In the genomic region with DNA sequence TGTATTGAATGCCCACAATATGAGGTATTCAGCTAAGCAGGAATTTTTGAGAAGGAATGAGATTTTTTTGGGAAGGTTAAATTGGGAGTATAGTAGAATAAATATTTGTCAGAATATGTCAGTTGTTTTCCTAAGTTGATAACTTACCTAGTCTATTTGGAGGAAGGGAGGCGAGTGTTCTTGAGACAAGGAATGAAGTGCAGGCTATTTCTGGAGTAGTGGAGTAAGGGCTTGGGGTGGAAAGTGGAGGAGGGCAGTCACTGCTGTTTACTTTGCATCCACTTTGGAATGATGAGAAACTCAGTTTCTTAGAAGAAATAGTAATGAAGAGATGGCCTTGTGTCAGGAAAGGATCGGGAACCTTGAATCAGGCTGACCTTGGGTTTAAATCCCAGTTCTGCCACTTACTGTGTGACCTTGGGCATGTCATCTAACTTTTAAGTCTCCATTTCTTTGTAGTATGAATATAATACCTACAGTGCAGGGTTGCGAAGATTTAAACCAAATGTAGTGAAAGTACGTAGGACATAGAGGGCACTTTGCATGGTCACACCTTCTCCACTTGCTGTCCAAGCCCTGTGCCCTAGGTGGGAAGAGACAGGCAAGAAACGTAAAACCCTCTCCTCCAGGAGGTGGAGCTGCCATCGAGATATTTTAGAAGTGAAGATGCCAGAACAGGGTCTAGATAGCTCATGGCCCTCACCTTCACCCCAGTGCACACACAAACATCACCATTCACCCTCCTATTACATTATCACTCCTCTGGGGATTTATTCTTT, we compare ENCODE assay signal across 18 cellular contexts.
"Had no signal": no experiment of that assay in that cellular context is flagged by ENCODE, and none has a peak within 500 bp of the region (broad histone marks: within the 10 kb centered on the region; RNA-seq: fewer than 3 reads in every experiment).

No MANE protein-coding gene starts in this region.

- H3K4me1 Mint-ChIP-seq: activated naive CD4-positive, alpha-beta T cell treated with anti-CD3 and anti-CD28 coated beads, Interleukin-2, amount 50 U/mL, for 24 hours; central memory CD8-positive, alpha-beta T cell; naive B cell; stimulated activated naive B cell treated with anti-CD40 and anti-IgM and Interleukin-4, amounts not matched to agents 10 μg/mL and 1 μg/mL and 100 μg/mL, for 72 hours had no signal

- H3K9me3 Mint-ChIP-seq: activated naive CD4-positive, alpha-beta T cell treated with anti-CD3 and anti-CD28 coated beads, Interleukin-2, amount 50 U/mL, for 24 hours; central memory CD8-positive, alpha-beta T cell; dendritic cell treated with granulocyte-macrophage colony-stimulating factor and Interleukin-4, amounts not matched to agents 40 ng/mL and 50 ng/mL, for 4 days; effector memory CD8-positive, alpha-beta T cell; naive B cell; stimulated activated naive B cell treated with anti-CD40 and anti-IgM and Interleukin-4, amounts not matched to agents 10 μg/mL and 1 μg/mL and 100 μg/mL, for 72 hours had no signal

- ATAC-seq: effector memory CD8-positive, alpha-beta T cell; pancreas; stimulated activated naive B cell treated with anti-CD40 and anti-IgM and Interleukin-4, amounts not matched to agents 10 μg/mL and 1 μg/mL and 100 μg/mL, for 72 hours had no signal

- H3K9me3 ChIP-seq: adrenal gland, pancreas, tibial artery, uterus had no signal

- H3K27ac Mint-ChIP-seq: activated naive CD4-positive, alpha-beta T cell treated with anti-CD3 and anti-CD28 coated beads, Interleukin-2, amount 50 U/mL, for 24 hours; dendritic cell treated with granulocyte-macrophage colony-stimulating factor and Interleukin-4, amounts not matched to agents 40 ng/mL and 50 ng/mL, for 4 days; effector memory CD8-positive, alpha-beta T cell; stimulated activated naive B cell treated with anti-CD40 and anti-IgM and Interleukin-4, amounts not matched to agents 10 μg/mL and 1 μg/mL and 100 μg/mL, for 72 hours had no signal

- H3K4me3 ChIP-seq: adrenal gland, pancreas, tibial artery, uterus had no signal

- H3K27me3 Mint-ChIP-seq: activated naive CD4-positive, alpha-beta T cell treated with anti-CD3 and anti-CD28 coated beads, Interleukin-2, amount 50 U/mL, for 24 hours; central memory CD8-positive, alpha-beta T cell; dendritic cell treated with granulocyte-macrophage colony-stimulating factor and Interleukin-4, amounts not matched to agents 40 ng/mL and 50 ng/mL, for 4 days; effector memory CD8-positive, alpha-beta T cell; naive B cell; stimulated activated naive B cell treated with anti-CD40 and anti-IgM and Interleukin-4, amounts not matched to agents 10 μg/mL and 1 μg/mL and 100 μg/mL, for 72 hours had no signal

- H3K36me3 ChIP-seq: uterus had no signal

- H3K27me3 ChIP-seq: adrenal gland, pancreas, tibial artery, uterus had no signal

- H3K27ac ChIP-seq: adrenal gland, epithelial cell of prostate, pancreas, tibial artery had no signal

- H3K4me3 Mint-ChIP-seq: activated naive CD4-positive, alpha-beta T cell treated with anti-CD3 and anti-CD28 coated beads, Interleukin-2, amount 50 U/mL, for 24 hours; central memory CD8-positive, alpha-beta T cell; dendritic cell treated with granulocyte-macrophage colony-stimulating factor and Interleukin-4, amounts not matched to agents 40 ng/mL and 50 ng/mL, for 4 days; effector memory CD8-positive, alpha-beta T cell; naive B cell; stimulated activated naive B cell treated with anti-CD40 and anti-IgM and Interleukin-4, amounts not matched to agents 10 μg/mL and 1 μg/mL and 100 μg/mL, for 72 hours had no signal

- DNase-seq: activated CD4-positive, alpha-beta T cell treated with anti-CD3 and anti-CD28 coated beads for 1 hour; activated CD4-positive, alpha-beta T cell treated with anti-CD3 and anti-CD28 coated beads, Interleukin-2, amount 50 U/mL, for 48 hours; activated effector memory CD4-positive, alpha-beta T cell treated with anti-CD3 and anti-CD28 coated beads, Interleukin-2, amount 50 U/mL, for 16 hours; activated T-cell treated with anti-CD3 and anti-CD28 coated beads, Interleukin-2, amount 50 U/mL, for 1 hour; adrenal gland; effector memory CD8-positive, alpha-beta T cell; naive B cell; pancreas; retina; stimulated activated CD4-positive, alpha-beta T cell treated with anti-CD3 and anti-CD28 coated beads, Interleukin-2, amount 100 ng/mL, for 48 hours; stimulated activated naive B cell treated with anti-CD40 and anti-IgM and Interleukin-4, amounts not matched to agents 10 μg/mL and 1 μg/mL and 100 μg/mL, for 72 hours; T-helper 1 cell; tibial artery; uterus had no signal

- H3K4me1 ChIP-seq: adrenal gland, pancreas, uterus had no signal
